ENCODE assay signal across 24 cellular contexts in the genomic region with DNA sequence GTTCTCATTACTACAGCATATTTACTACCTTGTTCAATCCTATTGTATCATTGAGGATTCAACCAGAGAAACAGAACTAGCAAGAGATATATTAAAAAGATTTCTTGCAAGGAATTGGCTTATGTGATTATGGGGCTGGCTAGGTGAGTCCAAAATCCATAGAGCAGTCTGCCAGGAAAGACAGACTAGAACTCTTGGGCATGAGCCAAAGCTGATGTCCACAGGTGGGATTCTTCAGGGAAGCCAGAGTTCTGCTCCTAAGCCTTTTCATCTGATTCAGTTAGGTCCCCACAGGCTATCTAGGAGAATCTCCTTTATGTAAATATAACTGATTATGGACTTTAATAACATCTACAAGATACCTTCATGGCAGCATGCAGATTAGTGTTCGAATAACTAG. TPM values are rescaled to one million over a fixed set of nuclear protein-coding genes. Genes with fewer than 3 reads are reported as not detected.
DNase-seq lines count a peak whose midpoint lies in the region; ATAC-seq, FAIRE-seq and TF ChIP-seq lines count a peak whose summit lies in the region.
"Had no signal": no experiment of that assay in that cellular context is flagged by ENCODE, and none has a peak within 500 bp of the region (broad histone marks: within the 10 kb centered on the region; RNA-seq: fewer than 3 reads in every experiment).

No MANE protein-coding gene starts in this region.

- no peak overlapping the region for H3K4me3 ChIP-seq in DND-41 (ENCODE audit: low read depth in 1 of 2, low read length in 2 of 2)
- H3K4me3 ChIP-seq in HEK293 (ENCODE audit: low read depth, low read length): no peak overlapping the region
- no peak overlapping the region for H3K4me3 ChIP-seq in kidney (ENCODE audit: low read length in 2 of 2)
- H3K4me3 ChIP-seq: A549; BLaER1 treated with 17β-estradiol and CSF1 and Interleukin-3, amounts not matched to agents 10 nM and 100 nM; GM12878; GM23338 had no signal

- no peak overlapping the region for H3K4me2 ChIP-seq in DND-41 (ENCODE audit: insufficient read depth, low read length)
- H3K4me2 ChIP-seq: A549, GM23338 had no signal

- peaks cover 100% of the 10 kb centered on the region for H3K79me2 ChIP-seq in DND-41 (ENCODE audit: insufficient read depth, low read length)

- no peak for FAIRE-seq in kidney (lab: Jason Lieb, UNC)
- FAIRE-seq: A549, GM12878 had no signal

- CTCF ChIA-PET in HEK293 (lab: Yijun Ruan, JAX): no interaction called here

- POLR2A ChIA-PET in HEK293 (lab: Yijun Ruan, JAX): no interaction called here

- TF ChIP-seq CTCF in DND-41 (IDR thresholded peaks at IDR 0.05; ENCODE audit: borderline replicate concordance, extremely low read depth, low read length, poor library complexity, severe bottlenecking) (no peak), HEK293 (tag by site-specific recombination; IDR thresholded peaks at IDR 0.05) (no peak), kidney (IDR thresholded peaks at IDR 0.05; ENCODE audit: borderline replicate concordance, extremely low read depth, insufficient read depth) (no peak)

- no peak overlapping the region for H2AFZ ChIP-seq in DND-41 (ENCODE audit: low read depth, low read length)
- H2AFZ ChIP-seq: GM23338 had no signal

- ATAC-seq in DND-41 (ENCODE audit: insufficient read depth, low read depth) (no peak), HG02571 (IDR thresholded peaks at IDR 0.05; ENCODE audit: unreplicated experiment) (no peak)
- ATAC-seq: A549, GM12878, HCT116 had no signal

- H4K20me1 ChIP-seq in DND-41 (ENCODE audit: insufficient read depth, low read length): peaks cover 33% of the 10 kb centered on the region

- H3K9ac ChIP-seq in DND-41 (ENCODE audit: low read depth, low read length) (no peak overlapping the region), kidney (ENCODE audit: low read length in 2 of 2) (no peak overlapping the region)
- H3K9ac ChIP-seq: BLaER1 treated with 17β-estradiol and CSF1 and Interleukin-3, amounts not matched to agents 10 nM and 100 nM had no signal

- intact Hi-C loops in kidney (cut with DNase I): no loop called here

- DNase-seq in DND-41: no peak
- DNase-seq in NCI-H82 treated with DMSO at 0.1 percent for 48 hours (lab: John Stamatoyannopoulos, UW; ENCODE audit: unreplicated experiment): peak; percentile 92
- DNase-seq in cerebellum (ENCODE audit: low spot score): peak; percentile 79
- DNase-seq in activated T-cell treated with anti-CD3 and anti-CD28 coated beads, Interleukin-2, amount 50 U/mL, for 1 hour: no peak
- DNase-seq in kidney: no peak
- DNase-seq: 8988T; ACHN; AML-193; BE2C; Calu3; CD4-positive, alpha-beta memory T cell; COR-L47; DMS53; DMS79 treated with DMSO at 0.1 percent for 48 hours; GDM1; H9; HFFc6 had no signal

- H3K4me1 ChIP-seq in DND-41 (ENCODE audit: insufficient read depth, low read length): peaks cover 90% of the 10 kb centered on the region
- peaks cover 24% of the 10 kb centered on the region for H3K4me1 ChIP-seq in HEK293 (ENCODE audit: control insufficient read depth, insufficient read depth, low read length)
- H3K4me1 ChIP-seq in kidney (ENCODE audit: control insufficient read depth in 1 of 2, insufficient read depth in 1 of 2, low read depth in 1 of 2, low read length in 2 of 2): peaks cover 13 to 16% of the 10 kb centered on the region in 2 donors
- H3K4me1 ChIP-seq: A549, BE2C had no signal

- H3K27me3 ChIP-seq in DND-41 (ENCODE audit: insufficient read depth, low read length, poor library complexity): no peaks in the 10 kb centered on the region
- H3K27me3 ChIP-seq: BE2C; BLaER1 treated with 17β-estradiol and CSF1 and Interleukin-3, amounts not matched to agents 10 nM and 100 nM had no signal

- H3K27ac ChIP-seq in DND-41 (ENCODE audit: low read length) (peak overlapping the region; percentile 12; the same call in 1 of the 2 replicates), HEK293 (ENCODE audit: extremely low read depth, low read depth, low read length) (no peak overlapping the region), kidney (ENCODE audit: low read depth in 2 of 2, low read length in 2 of 2) (no peak overlapping the region)
- H3K27ac ChIP-seq: A549; BLaER1 treated with 17β-estradiol and CSF1 and Interleukin-3, amounts not matched to agents 10 nM and 100 nM had no signal

- peaks cover 5% of the 10 kb centered on the region; the same call in 1 of the 2 replicates for H3K36me3 ChIP-seq in DND-41 (ENCODE audit: insufficient read depth, low read length)
- no peaks in the 10 kb centered on the region for H3K36me3 ChIP-seq in HEK293 (ENCODE audit: control insufficient read depth in 2 of 2, insufficient read depth in 1 of 2, low read length in 2 of 2)
- H3K36me3 ChIP-seq in kidney (ENCODE audit: control insufficient read depth in 1 of 2, insufficient read depth in 2 of 2, low read length in 2 of 2): no peaks in the 10 kb centered on the region
- H3K36me3 ChIP-seq: BE2C had no signal

- H3K9me3 ChIP-seq in DND-41 (ENCODE audit: insufficient read depth, low read length, severe bottlenecking) (no peaks in the 10 kb centered on the region), HEK293 (ENCODE audit: control insufficient read depth, insufficient read depth, low read depth, low read length) (no peaks in the 10 kb centered on the region), kidney (ENCODE audit: control insufficient read depth in 1 of 2, low read length in 2 of 2) (no peaks in the 10 kb centered on the region)
- H3K9me3 ChIP-seq: A549, BE2C had no signal

TF ChIP-seq in HEK293, 187 proteins besides CTCF, POLR2A, EP300 and RAD21:
- TF ChIP-seq, protein P1, sequence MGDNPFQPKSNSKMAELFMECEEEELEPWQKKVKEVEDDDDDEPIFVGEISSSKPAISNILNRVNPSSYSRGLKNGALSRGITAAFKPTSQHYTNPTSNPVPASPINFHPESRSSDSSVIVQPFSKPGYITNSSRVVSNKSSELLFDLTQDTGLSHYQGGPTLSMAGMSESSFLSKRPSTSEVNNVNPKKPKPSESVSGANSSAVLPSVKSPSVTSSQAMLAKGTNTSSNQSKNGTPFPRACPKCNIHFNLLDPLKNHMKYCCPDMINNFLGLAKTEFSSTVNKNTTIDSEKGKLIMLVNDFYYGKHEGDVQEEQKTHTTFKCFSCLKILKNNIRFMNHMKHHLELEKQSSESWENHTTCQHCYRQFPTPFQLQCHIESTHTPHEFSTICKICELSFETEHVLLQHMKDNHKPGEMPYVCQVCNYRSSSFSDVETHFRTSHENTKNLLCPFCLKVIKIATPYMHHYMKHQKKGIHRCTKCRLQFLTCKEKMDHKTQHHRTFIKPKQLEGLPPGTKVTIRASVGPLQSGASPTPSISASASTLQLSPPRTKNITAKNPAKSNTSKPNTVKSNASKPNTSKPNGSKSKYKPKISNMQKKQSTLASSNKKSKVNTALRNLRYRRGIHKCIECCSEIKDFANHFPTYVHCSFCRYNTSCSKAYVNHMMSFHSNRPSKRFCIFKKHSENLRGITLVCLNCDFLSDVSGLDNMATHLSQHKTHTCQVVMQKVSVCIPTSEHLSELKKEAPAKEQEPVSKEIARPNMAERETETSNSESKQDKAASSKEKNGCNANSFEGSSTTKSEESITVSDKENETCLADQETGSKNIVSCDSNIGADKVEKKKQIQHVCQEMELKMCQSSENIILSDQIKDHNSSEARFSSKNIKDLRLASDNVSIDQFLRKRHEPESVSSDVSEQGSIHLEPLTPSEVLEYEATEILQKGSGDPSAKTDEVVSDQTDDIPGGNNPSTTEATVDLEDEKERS (tag by site-specific recombination; IDR thresholded peaks at IDR 0.05): no peak
- peak; percentile 61; the same call in 1 of the 2 replicates for TF ChIP-seq SCRT2 (tag by site-specific recombination; IDR thresholded peaks at IDR 0.05)

RNA-seq across cellular contexts. Expression of a gene that starts 26.0 kb away (rescaled TPM):
- total RNA-seq in cerebellum: 55.0 TPM
- 27.6 TPM for total RNA-seq in kidney
- 5.2 TPM for polyA plus RNA-seq in kidney (ENCODE audit: insufficient read depth, low read depth, low replicate concordance)

Comparison
In these comparisons a context has a peak if more than half of its experiments do, and no peak if none do; other contexts are left out.
1. DNase-seq: peak in NCI-H82 treated with DMSO at 0.1 percent for 48 hours (single experiment) and cerebellum (single experiment); none in DND-41 (single experiment), activated T-cell treated with anti-CD3 and anti-CD28 coated beads, Interleukin-2, amount 50 U/mL, for 1 hour (single experiment) and kidney (single experiment).